In the genomic region with DNA sequence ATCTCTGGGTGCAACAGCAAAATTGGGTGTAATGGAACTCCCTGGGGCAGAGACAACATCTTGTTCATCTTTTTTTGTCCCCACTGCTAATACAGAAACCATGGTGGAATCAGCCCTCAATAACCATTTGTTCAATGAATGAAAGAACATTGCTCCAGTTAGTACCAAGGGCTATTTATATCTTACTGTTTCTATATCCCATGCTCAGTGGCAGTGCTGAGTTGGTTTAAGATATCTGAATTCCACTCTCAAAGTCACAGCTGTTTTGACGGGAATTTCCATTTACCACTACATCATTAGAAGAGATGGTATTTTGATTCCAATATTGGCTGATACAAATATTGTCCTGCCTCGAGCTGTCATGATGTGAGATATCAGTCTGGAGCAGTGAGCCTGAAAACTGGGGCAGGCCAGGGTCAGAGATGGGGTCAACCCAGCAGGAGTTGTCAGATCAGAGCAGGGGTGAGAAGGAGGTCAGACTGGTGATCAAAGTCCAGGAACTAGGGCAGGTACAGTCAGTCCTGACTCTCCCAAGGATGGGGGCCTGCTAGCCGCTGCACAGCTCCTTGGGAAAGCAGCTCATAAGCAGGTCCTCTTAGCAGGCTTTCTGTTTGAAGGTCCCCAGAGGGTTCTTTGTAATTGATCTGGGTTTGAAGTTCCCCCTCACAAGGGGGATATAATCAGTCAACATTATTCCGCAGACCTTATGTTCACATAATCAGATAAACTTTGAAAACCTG, we compare ENCODE assay signal across 21 cellular contexts. TPM values are rescaled to one million over a fixed set of nuclear protein-coding genes. Genes with fewer than 3 reads are reported as not detected.
A peak's percentile ranks its signal among the peaks of the same experiment; 100 is the strongest.
DNase-seq lines count a peak whose midpoint lies in the region; ATAC-seq and TF ChIP-seq lines count a peak whose summit lies in the region.
"Had no signal": no experiment of that assay in that cellular context is flagged by ENCODE, and none has a peak within 500 bp of the region (broad histone marks: within the 10 kb centered on the region; RNA-seq: fewer than 3 reads in every experiment).

No MANE protein-coding gene starts in this region.

- no peaks in the 10 kb centered on the region for H3K4me1 ChIP-seq in prostate gland (replicated peaks)

- H3K36me3 ChIP-seq in prostate gland = no peaks in the 10 kb centered on the region
- H3K36me3 ChIP-seq: tibial artery had no signal

- H3K4me3 Mint-ChIP-seq in type B pancreatic cell = peak overlapping the region; percentile 27
- H3K4me3 Mint-ChIP-seq: activated naive CD8-positive, alpha-beta T cell; activated T-helper 1 cell treated with anti-CD3 and anti-CD28 coated beads, Interleukin-12 subunit alpha, Interleukin-12 subunit beta, Interleukin-2, Interleukin-4 antibody, amounts not matched to agents 30 ng/mL and 10 ng/mL and 1 ng/mL, durations not matched to agents 14 hours and 24 hours and 36 hours; B cell; dendritic cell treated with granulocyte-macrophage colony-stimulating factor and Interleukin-4, amounts not matched to agents 40 ng/mL and 50 ng/mL, for 4 days; GM23338; stimulated activated memory B cell treated with anti-CD40 and anti-IgM and Interleukin-4, amounts not matched to agents 10 μg/mL and 1 μg/mL and 100 μg/mL, for 72 hours had no signal

- TF ChIP-seq CTCF in type B pancreatic cell (conservative IDR thresholded peaks at IDR 0.05) (no peak), prostate gland (IDR thresholded peaks at IDR 0.05) (no peak)

- TF ChIP-seq POLR2A in prostate gland (IDR thresholded peaks at IDR 0.05) = no peak

- H3K27ac Mint-ChIP-seq in type B pancreatic cell = no peak overlapping the region
- H3K27ac Mint-ChIP-seq: activated naive CD8-positive, alpha-beta T cell; activated T-helper 1 cell treated with anti-CD3 and anti-CD28 coated beads, Interleukin-12 subunit alpha, Interleukin-12 subunit beta, Interleukin-2, Interleukin-4 antibody, amounts not matched to agents 30 ng/mL and 10 ng/mL and 1 ng/mL, durations not matched to agents 14 hours and 24 hours and 36 hours; B cell; dendritic cell treated with granulocyte-macrophage colony-stimulating factor and Interleukin-4, amounts not matched to agents 40 ng/mL and 50 ng/mL, for 4 days; GM23338; stimulated activated memory B cell treated with anti-CD40 and anti-IgM and Interleukin-4, amounts not matched to agents 10 μg/mL and 1 μg/mL and 100 μg/mL, for 72 hours had no signal

- ATAC-seq in Right ventricle myocardium inferior (peak; percentile 37), left cardiac atrium (no peak), HG02885 (IDR thresholded peaks at IDR 0.05; ENCODE audit: poor library complexity, unreplicated experiment) (no peak)
- ATAC-seq: GM23338; Panc1; stimulated activated memory B cell treated with anti-CD40 and anti-IgM and Interleukin-4, amounts not matched to agents 10 μg/mL and 1 μg/mL and 100 μg/mL, for 72 hours had no signal

- no peak for DNase-seq in Right ventricle myocardium inferior (ENCODE audit: missing footprints)
- DNase-seq in left cardiac atrium = no peak
- peak; percentile 42 for DNase-seq in medulla oblongata (ENCODE audit: extremely low spot score)
- DNase-seq in type B pancreatic cell (ENCODE audit: extremely low spot score, unreplicated experiment) = no peak
- DNase-seq in prostate gland (ENCODE audit: low spot score) = no peak
- DNase-seq in mesenteric fat pad (ENCODE audit: low spot score) = no peak
- DNase-seq: 8988T; activated CD4-positive, alpha-beta T cell treated with anti-CD3 and anti-CD28 coated beads for 1 hour; midbrain; NCI-H1105; stimulated activated CD4-positive, alpha-beta T cell treated with anti-CD3 and anti-CD28 coated beads, Interleukin-15, amount 100 ng/mL, for 24 hours; tibial artery had no signal

- H3K4me1 Mint-ChIP-seq in type B pancreatic cell (ENCODE audit: unreplicated experiment) = peaks cover 51% of the 10 kb centered on the region
- H3K4me1 Mint-ChIP-seq: B cell; stimulated activated memory B cell treated with anti-CD40 and anti-IgM and Interleukin-4, amounts not matched to agents 10 μg/mL and 1 μg/mL and 100 μg/mL, for 72 hours had no signal

- no peaks in the 10 kb centered on the region for H3K9me3 Mint-ChIP-seq in type B pancreatic cell
- H3K9me3 Mint-ChIP-seq: activated T-helper 1 cell treated with anti-CD3 and anti-CD28 coated beads, Interleukin-12 subunit alpha, Interleukin-12 subunit beta, Interleukin-2, Interleukin-4 antibody, amounts not matched to agents 30 ng/mL and 10 ng/mL and 1 ng/mL, durations not matched to agents 14 hours and 24 hours and 36 hours; dendritic cell treated with granulocyte-macrophage colony-stimulating factor and Interleukin-4, amounts not matched to agents 40 ng/mL and 50 ng/mL, for 4 days; GM23338; stimulated activated memory B cell treated with anti-CD40 and anti-IgM and Interleukin-4, amounts not matched to agents 10 μg/mL and 1 μg/mL and 100 μg/mL, for 72 hours had no signal

- H3K9me3 ChIP-seq in prostate gland = no peaks in the 10 kb centered on the region
- H3K9me3 ChIP-seq: tibial artery had no signal

- H3K36me3 Mint-ChIP-seq in type B pancreatic cell = no peaks in the 10 kb centered on the region
- H3K36me3 Mint-ChIP-seq: activated naive CD8-positive, alpha-beta T cell; stimulated activated memory B cell treated with anti-CD40 and anti-IgM and Interleukin-4, amounts not matched to agents 10 μg/mL and 1 μg/mL and 100 μg/mL, for 72 hours had no signal

- no peak overlapping the region for H3K4me3 ChIP-seq in prostate gland
- H3K4me3 ChIP-seq: GM23338, tibial artery had no signal

- peak overlapping the region; percentile 31 for H3K27ac ChIP-seq in angular gyrus (ENCODE audit: low read depth, low read length)
- H3K27ac ChIP-seq in prostate gland = no peak overlapping the region
- H3K27ac ChIP-seq: tibial artery had no signal

- intact Hi-C loops in Right ventricle myocardium inferior (cut with DNase I) = no loop called here
- intact Hi-C loops in left cardiac atrium (cut with DNase I) = no loop called here
- intact Hi-C loops in prostate gland (cut with DNase I) = no loop called here

- H3K27me3 ChIP-seq in prostate gland (replicated peaks; ENCODE audit: insufficient read depth) = no peaks in the 10 kb centered on the region
- H3K27me3 ChIP-seq: tibial artery had no signal

- WGBS in prostate gland = 84% methylated on average over 4 of the region's 4 CpGs

- peaks cover 2% of the 10 kb centered on the region for H3K27me3 Mint-ChIP-seq in type B pancreatic cell

RNA-seq across cellular contexts. Expression of a gene that starts 5.8 kb away (rescaled TPM):
- total RNA-seq in Right ventricle myocardium inferior = 102 TPM
- 100 to 1,000 TPM in 1 of 2 donors, 10 to 100 TPM in 1; 75.0 to 139 TPM for total RNA-seq in left cardiac atrium
- total RNA-seq in type B pancreatic cell (ENCODE audit: low replicate concordance) = 80.5 and 106 TPM in 2 replicates
- 100 to 1,000 TPM in 1 of 2 donors, 10 to 100 TPM in 1; 75.0 to 131 TPM for total RNA-seq in prostate gland
- total RNA-seq in mesenteric fat pad = 142 TPM

RNA-seq across cellular contexts. Expression of a gene that starts 35.7 kb away (rescaled TPM):
- total RNA-seq in Right ventricle myocardium inferior (4.7 TPM), left cardiac atrium (1 to 10 TPM; 4.4 to 5.2 TPM), type B pancreatic cell (ENCODE audit: low replicate concordance) (6.6 and 8.6 TPM in 2 replicates), prostate gland (10 to 100 TPM in 1 of 2 donors, 1 to 10 TPM in 1; 4.7 to 11.1 TPM), mesenteric fat pad (2.9 TPM)
